Comparison of ENCODE assay signal across 2 cellular contexts in the genomic region with DNA sequence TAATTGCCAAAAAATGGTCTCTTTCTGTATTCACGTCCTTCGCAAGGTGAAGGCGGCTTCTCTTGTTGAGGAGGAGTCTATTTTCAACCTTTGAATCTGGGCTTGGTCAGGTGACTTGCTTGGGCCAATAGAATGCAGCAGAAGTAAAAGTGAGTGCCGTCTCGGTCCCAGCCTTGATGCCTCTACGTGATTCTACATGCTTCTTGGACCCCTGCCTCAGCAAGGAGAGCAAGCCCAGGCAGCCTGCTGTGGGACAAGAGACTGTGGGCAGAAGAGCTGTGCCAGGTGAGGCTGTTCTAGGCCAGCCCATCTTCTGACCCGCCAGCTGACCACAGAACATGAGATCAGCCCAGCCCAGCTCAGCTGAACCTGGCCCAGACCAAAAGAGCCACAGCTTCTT.
TF ChIP-seq lines count a peak whose summit lies in the region.

No MANE protein-coding gene starts in this region.

TF ChIP-seq in K562, 482 proteins besides CTCF, POLR2A, EP300 and RAD21 (continued from another document):
- TF ChIP-seq ZNF398 (CRISPR knock-in tag; IDR thresholded peaks at IDR 0.05) = no peak
- TF ChIP-seq ELF1 (tag; IDR thresholded peaks at IDR 0.05) = no peak
- TF ChIP-seq GABPA (tag; conservative IDR thresholded peaks at IDR 0.05; ENCODE audit: low read depth) = no peak
- no peak for TF ChIP-seq CTBP1 (IDR thresholded peaks at IDR 0.05; ENCODE audit: borderline replicate concordance)
- TF ChIP-seq, protein P1, sequence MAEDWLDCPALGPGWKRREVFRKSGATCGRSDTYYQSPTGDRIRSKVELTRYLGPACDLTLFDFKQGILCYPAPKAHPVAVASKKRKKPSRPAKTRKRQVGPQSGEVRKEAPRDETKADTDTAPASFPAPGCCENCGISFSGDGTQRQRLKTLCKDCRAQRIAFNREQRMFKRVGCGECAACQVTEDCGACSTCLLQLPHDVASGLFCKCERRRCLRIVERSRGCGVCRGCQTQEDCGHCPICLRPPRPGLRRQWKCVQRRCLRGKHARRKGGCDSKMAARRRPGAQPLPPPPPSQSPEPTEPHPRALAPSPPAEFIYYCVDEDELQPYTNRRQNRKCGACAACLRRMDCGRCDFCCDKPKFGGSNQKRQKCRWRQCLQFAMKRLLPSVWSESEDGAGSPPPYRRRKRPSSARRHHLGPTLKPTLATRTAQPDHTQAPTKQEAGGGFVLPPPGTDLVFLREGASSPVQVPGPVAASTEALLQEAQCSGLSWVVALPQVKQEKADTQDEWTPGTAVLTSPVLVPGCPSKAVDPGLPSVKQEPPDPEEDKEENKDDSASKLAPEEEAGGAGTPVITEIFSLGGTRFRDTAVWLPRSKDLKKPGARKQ (CRISPR knock-in tag; IDR thresholded peaks at IDR 0.05) = no peak
- TF ChIP-seq RAD51 (IDR thresholded peaks at IDR 0.05; ENCODE audit: borderline replicate concordance, low read depth) = peak; percentile 65
- no peak for TF ChIP-seq ZNF512 (tag; IDR thresholded peaks at IDR 0.05)
- TF ChIP-seq ZNF583 (CRISPR knock-in tag; IDR thresholded peaks at IDR 0.05) = no peak
- no peak for TF ChIP-seq MAX (CRISPR knock-in tag; IDR thresholded peaks at IDR 0.05)
- TF ChIP-seq, protein P2, sequence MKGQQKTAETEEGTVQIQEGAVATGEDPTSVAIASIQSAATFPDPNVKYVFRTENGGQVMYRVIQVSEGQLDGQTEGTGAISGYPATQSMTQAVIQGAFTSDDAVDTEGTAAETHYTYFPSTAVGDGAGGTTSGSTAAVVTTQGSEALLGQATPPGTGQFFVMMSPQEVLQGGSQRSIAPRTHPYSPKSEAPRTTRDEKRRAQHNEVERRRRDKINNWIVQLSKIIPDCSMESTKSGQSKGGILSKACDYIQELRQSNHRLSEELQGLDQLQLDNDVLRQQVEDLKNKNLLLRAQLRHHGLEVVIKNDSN (CRISPR knock-in tag; IDR thresholded peaks at IDR 0.05) = peak; percentile 71

TF ChIP-seq in HEK293T, 16 proteins besides CTCF, POLR2A, EP300 and RAD21 (continued from another document):
- no peak for TF ChIP-seq PKNOX1 (IDR thresholded peaks at IDR 0.05)
- no peak for TF ChIP-seq SP1 (IDR thresholded peaks at IDR 0.05)
- TF ChIP-seq BHLHE40 (IDR thresholded peaks at IDR 0.05; ENCODE audit: borderline replicate concordance) = no peak
- TF ChIP-seq ZNF384 (IDR thresholded peaks at IDR 0.05) = no peak
- TF ChIP-seq ARNT (IDR thresholded peaks at IDR 0.05) = no peak
- TF ChIP-seq LEF1 (IDR thresholded peaks at IDR 0.05; ENCODE audit: borderline replicate concordance) = no peak
